Comparison of ENCODE assay signal across 8 cellular contexts in genomic region chr1:101026394-101026788, GRCh38. TPM values are rescaled to one million over a fixed set of nuclear protein-coding genes. Genes with fewer than 3 reads are reported as not detected.
DNase-seq lines count a peak whose midpoint lies in the region; ATAC-seq, FAIRE-seq and TF ChIP-seq lines count a peak whose summit lies in the region.

No MANE protein-coding gene starts in this region.

- H3K4me2 ChIP-seq in astrocyte (ENCODE audit: low read length): peak overlapping the region; percentile 90

- peak; percentile 73 for FAIRE-seq in astrocyte (lab: Jason Lieb, UNC)

- DNase-seq in heart left ventricle (no peak), left cardiac atrium (no peak), astrocyte (ENCODE audit: low read depth) (no peak), lower leg skin (ENCODE audit: low spot score in 2 of 2) (no peak), G401 (ENCODE audit: low spot score) (no peak), NCI-H510A (lab: John Stamatoyannopoulos, UW) (no peak)

- peak overlapping the region; percentile 94 for H3K4me3 Mint-ChIP-seq in astrocyte (ENCODE audit: unreplicated experiment)

- WGBS in heart left ventricle, 4 donors: 25 to 33% (median 30%) methylated on average over 5 of the region's 5 CpGs
- WGBS in lower leg skin, 2 donors: 36 to 45% methylated on average over 5 of the region's 5 CpGs
- 52% methylated on average over 5 of the region's 5 CpGs for WGBS in urinary bladder

- H3K4me1 Mint-ChIP-seq in astrocyte (ENCODE audit: low read depth, unreplicated experiment): peaks cover 7% of the 10 kb centered on the region

- TF ChIP-seq CTCF in heart left ventricle (IDR thresholded peaks at IDR 0.05): no peak
- no peak for TF ChIP-seq CTCF in astrocyte (IDR thresholded peaks at IDR 0.05; ENCODE audit: insufficient read depth, low read depth, low read length)
- TF ChIP-seq CTCF in lower leg skin (IDR thresholded peaks at IDR 0.05): no peak

- peak overlapping the region; percentile 90 for H3K9ac ChIP-seq in astrocyte (ENCODE audit: low read length)

- intact Hi-C loops in heart left ventricle (cut with DNase I) (loop anchor here in 8 of 10 donors (2.0 to 10.0 kb wide), 6 partner anchors 78 to 258 kb away; partner anchors contain the start of gene S1PR1 (in 6 of the 8)), left cardiac atrium (cut with DNase I) (loop anchor here in 1 of 2 donors (5.0 to 10.0 kb wide), 2 partner anchors 88 to 211 kb away; partner anchors contain the start of gene S1PR1), lower leg skin (cut with DNase I; ENCODE audit: low total_unique reads) (no loop called here)

- no peaks in the 10 kb centered on the region for H3K36me3 Mint-ChIP-seq in astrocyte (ENCODE audit: low read depth, unreplicated experiment)

- ATAC-seq in heart left ventricle: no peak
- no peak for ATAC-seq in left cardiac atrium
- no peak for ATAC-seq in HG03442 (IDR thresholded peaks at IDR 0.05; ENCODE audit: unreplicated experiment)

- in situ Hi-C loops in G401 (cut with HindIII; ENCODE audit: low sequenced_read_pairs): no loop called here

- no peaks in the 10 kb centered on the region for H3K27me3 Mint-ChIP-seq in astrocyte (ENCODE audit: low read depth, unreplicated experiment)

- H3K9me3 ChIP-seq in heart left ventricle (no peaks in the 10 kb centered on the region), astrocyte (ENCODE audit: insufficient read depth, low read depth, low read length) (no peaks in the 10 kb centered on the region)

- H3K9me3 Mint-ChIP-seq in astrocyte (ENCODE audit: unreplicated experiment): no peaks in the 10 kb centered on the region

- H4K20me1 ChIP-seq in astrocyte (ENCODE audit: insufficient read depth, low read length): no peaks in the 10 kb centered on the region

- peaks cover 39% of the 10 kb centered on the region for H3K79me2 ChIP-seq in astrocyte (ENCODE audit: insufficient read depth, low read length)

- TF ChIP-seq POLR2A in heart left ventricle (IDR thresholded peaks at IDR 0.05) (no peak), lower leg skin (IDR thresholded peaks at IDR 0.05) (no peak)

- peaks cover 0 to 59% (median 18%) of the 10 kb centered on the region in 12 donors for H3K4me1 ChIP-seq in heart left ventricle
- peaks cover 4% of the 10 kb centered on the region for H3K4me1 ChIP-seq in astrocyte (ENCODE audit: insufficient read depth, low read length)
- H3K4me1 ChIP-seq in urinary bladder (ENCODE audit: insufficient read depth): peaks cover 1% of the 10 kb centered on the region

- H3K27ac ChIP-seq in heart left ventricle (peak overlapping the region in 11 of 12 donors; percentile 82 to 93 (median 88)), astrocyte (ENCODE audit: low read depth, low read length) (peak overlapping the region; percentile 82), urinary bladder (ENCODE audit: low read depth) (no peak overlapping the region)

- H2AFZ ChIP-seq in astrocyte (ENCODE audit: low read depth, low read length): peak overlapping the region; percentile 90

- H3K27ac Mint-ChIP-seq in astrocyte (ENCODE audit: unreplicated experiment): peak overlapping the region; percentile 73

- H3K27me3 ChIP-seq in heart left ventricle: no peaks in the 10 kb centered on the region
- H3K27me3 ChIP-seq in astrocyte (ENCODE audit: insufficient read depth, low read length): no peaks in the 10 kb centered on the region

- H3K36me3 ChIP-seq in heart left ventricle (peaks cover 0 to 7% (median 0%) of the 10 kb centered on the region in 9 donors), astrocyte (ENCODE audit: insufficient read depth, low read length) (peaks cover 4% of the 10 kb centered on the region), urinary bladder (ENCODE audit: insufficient read depth) (no peaks in the 10 kb centered on the region)

- H3K4me3 ChIP-seq in heart left ventricle (peak overlapping the region; percentile 44 to 88 (median 72)), astrocyte (ENCODE audit: insufficient read depth, low read depth, low read length) (peak overlapping the region; percentile 87), lower leg skin (ENCODE audit: low read depth, poor library complexity, severe bottlenecking) (peak overlapping the region; percentile 79), urinary bladder (ENCODE audit: low read depth, low read length) (peak overlapping the region; percentile 70)

RNA-seq across cellular contexts. Expression of gene DPH5, which starts 0.8 kb away (rescaled TPM):
- total RNA-seq in heart left ventricle: 10 to 100 TPM; 14.8 to 36.2 (median 26.5) TPM
- 10 to 100 TPM; 28.3 to 38.1 TPM for polyA plus RNA-seq in heart left ventricle
- 10 to 100 TPM; 28.6 to 28.7 TPM for total RNA-seq in left cardiac atrium
- total RNA-seq in astrocyte: 25.2 and 29.6 TPM in 2 replicates
- total RNA-seq in lower leg skin: 10 to 100 TPM; 12.8 to 23.0 (median 15.5) TPM
- 36.4 TPM for total RNA-seq in urinary bladder
- 23.9 TPM for polyA plus RNA-seq in urinary bladder
- 42.5 and 80.4 TPM in 2 replicates for total RNA-seq in G401 (2014; rRNA removed; shearing (Covaris generic))
